28 cellular contexts compared by ENCODE assay signal in the genomic region with DNA sequence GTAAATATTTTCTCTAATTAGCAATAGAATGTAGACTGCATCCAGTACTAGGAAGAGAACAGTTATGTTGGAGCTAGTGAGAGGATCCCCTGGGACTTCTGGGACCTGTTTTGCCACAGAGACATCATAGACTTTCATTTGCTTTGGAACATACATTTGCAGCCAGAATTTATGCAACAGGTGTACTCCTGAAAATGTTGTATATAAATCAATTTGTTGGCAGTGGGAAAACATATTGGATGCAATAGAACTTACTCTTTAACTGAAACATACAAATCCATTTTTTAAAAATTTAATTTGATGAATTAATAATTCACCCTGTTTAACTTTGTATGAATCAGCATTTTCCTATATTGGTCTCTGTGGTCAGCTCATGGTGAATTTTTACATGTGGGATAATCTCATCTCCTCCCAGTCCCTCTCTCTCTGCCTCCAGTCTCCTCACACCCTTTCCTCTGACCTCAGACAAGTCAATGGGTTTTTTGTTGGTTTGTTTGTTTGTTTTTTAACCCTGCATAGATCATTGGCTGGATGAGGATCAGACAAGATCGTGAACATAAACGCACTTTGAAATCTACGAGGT.
DNase-seq lines count a peak whose midpoint lies in the region; ATAC-seq, FAIRE-seq and TF ChIP-seq lines count a peak whose summit lies in the region.
"Had no signal": no experiment of that assay in that cellular context is flagged by ENCODE, and none has a peak within 500 bp of the region (broad histone marks: within the 10 kb centered on the region; RNA-seq: fewer than 3 reads in every experiment).

No MANE protein-coding gene starts in this region.

- intact Hi-C loops in PC-3 (cut with micrococcal nuclease) = no loop called here

- no peak overlapping the region for H2AFZ ChIP-seq in PC-3 (ENCODE audit: low read length)

- peaks cover 46% of the 10 kb centered on the region for H3K4me1 ChIP-seq in BLaER1
- H3K4me1 ChIP-seq in PC-3 (ENCODE audit: insufficient read depth, low read length) = peaks cover 32% of the 10 kb centered on the region
- peaks cover 0 to 5% (median 0%) of the 10 kb centered on the region in 4 donors for H3K4me1 ChIP-seq in Peyer's patch
- H3K4me1 ChIP-seq: colonic mucosa, lower lobe of right lung had no signal

- no peak overlapping the region for H3K9ac ChIP-seq in BLaER1
- no peak overlapping the region for H3K9ac ChIP-seq in PC-3 (ENCODE audit: low read length)
- H3K9ac ChIP-seq: SK-N-SH had no signal

- DNase-seq in GM18507 (ENCODE audit: extremely low spot score, insufficient read length, low read depth) = no peak
- DNase-seq in PC-3 = no peak
- peak; percentile 38 for DNase-seq in iris pigment epithelial cell (ENCODE audit: low read depth)
- DNase-seq in NCI-H2081 treated with DMSO at 0.1 percent for 48 hours (lab: John Stamatoyannopoulos, UW) = no peak
- no peak for DNase-seq in ureter (ENCODE audit: low spot score)
- no peak for DNase-seq in Peyer's patch
- DNase-seq in HEK293T (ENCODE audit: extremely low spot score) = no peak
- DNase-seq: activated naive CD4-positive, alpha-beta T cell treated with anti-CD3 and anti-CD28 coated beads, Interleukin-2, amount 50 U/mL, for 16 hours; aorta; colonic mucosa; DMS79; effector CD4-positive, alpha-beta T cell; GDM1; kidney glomerular epithelial cell; lower lobe of right lung; midbrain; naive thymus-derived CD4-positive, alpha-beta T cell; NCI-H2029; NCI-H69; occipital lobe; SK-N-SH; stimulated activated naive CD4-positive, alpha-beta T cell; T-helper 17 cell; upper lobe of right lung had no signal

- peaks cover 3% of the 10 kb centered on the region; the same call in 1 of the 2 replicates for H3K9me3 ChIP-seq in BLaER1
- H3K9me3 ChIP-seq in PC-3 (ENCODE audit: low read length) = no peaks in the 10 kb centered on the region
- H3K9me3 ChIP-seq in Peyer's patch = no peaks in the 10 kb centered on the region
- H3K9me3 ChIP-seq: colonic mucosa, gastroesophageal sphincter, HAP-1, lower lobe of right lung, SK-N-SH, upper lobe of right lung had no signal

- no TSS peak for BruUV-seq in PC-3 (replicated peaks; lab: Mats Ljungman, UMichigan)

- H3K27me3 ChIP-seq in BLaER1 (no peaks in the 10 kb centered on the region), PC-3 (ENCODE audit: low read length) (no peaks in the 10 kb centered on the region), Peyer's patch (no peaks in the 10 kb centered on the region)
- H3K27me3 ChIP-seq: colonic mucosa, gastroesophageal sphincter, MG63, upper lobe of right lung had no signal

- no peak overlapping the region for H3K4me3 ChIP-seq in BLaER1
- no peak overlapping the region for H3K4me3 ChIP-seq in PC-3 (ENCODE audit: low read length)
- H3K4me3 ChIP-seq in Peyer's patch = no peak overlapping the region
- H3K4me3 ChIP-seq: colonic mucosa, gastroesophageal sphincter, HAP-1, lower lobe of right lung, MG63, upper lobe of right lung had no signal

- H4K20me1 ChIP-seq in BLaER1 (no peaks in the 10 kb centered on the region), PC-3 (ENCODE audit: low read length) (no peaks in the 10 kb centered on the region)

- TF ChIP-seq CTCF in PC-3 (conservative IDR thresholded peaks at IDR 0.05; ENCODE audit: low read depth, low read length) = no peak
- TF ChIP-seq CTCF in Peyer's patch (IDR thresholded peaks at IDR 0.05) = no peak

- H3K4me2 ChIP-seq in BLaER1 (0 out of 2 replicates have a peak overlapping the region, but pooled peaks have one; percentile 15), PC-3 (ENCODE audit: low read length) (peak overlapping the region; percentile 52)
- H3K4me2 ChIP-seq: SK-N-SH had no signal

- H3K36me3 ChIP-seq in BLaER1 (no peaks in the 10 kb centered on the region), PC-3 (ENCODE audit: low read depth, low read length) (no peaks in the 10 kb centered on the region), Peyer's patch (no peaks in the 10 kb centered on the region)
- H3K36me3 ChIP-seq: colonic mucosa, gastroesophageal sphincter, HAP-1, lower lobe of right lung, MG63, upper lobe of right lung had no signal

- POLR2A ChIA-PET in PC-3 (lab: Charles Lee; ENCODE audit: unreplicated experiment) = no interaction called here
- POLR2A ChIA-PET in HEK293T (lab: Yijun Ruan, JAX) = no interaction called here

- no peaks in the 10 kb centered on the region for H3K9me2 ChIP-seq in PC-3 (replicated peaks; ENCODE audit: low read length)
- H3K9me2 ChIP-seq: SK-N-SH had no signal

- H3F3A ChIP-seq in PC-3 (ENCODE audit: low read length, unreplicated experiment) = no peaks in the 10 kb centered on the region

- TF ChIP-seq POLR2A in Peyer's patch (IDR thresholded peaks at IDR 0.05) = no peak

- peak; percentile 47 for FAIRE-seq in GM18507 (lab: Jason Lieb, UNC)

- CTCF ChIA-PET in PC-3 (lab: Charles Lee) = no interaction called here
- CTCF ChIA-PET in HEK293T (lab: Yijun Ruan, JAX) = no interaction called here

- no peaks in the 10 kb centered on the region for H3K79me2 ChIP-seq in PC-3 (ENCODE audit: low read length)

- H3K27ac ChIP-seq in BLaER1 = no peak overlapping the region
- peak overlapping the region; percentile 41; the same call in 1 of the 2 replicates for H3K27ac ChIP-seq in PC-3 (ENCODE audit: low read length)
- no peak overlapping the region for H3K27ac ChIP-seq in Peyer's patch
- H3K27ac ChIP-seq: colonic mucosa, gastroesophageal sphincter, lower lobe of right lung, upper lobe of right lung had no signal

- no peak; the same call in 1 of the 2 replicates for ATAC-seq in PC-3
- ATAC-seq: gastroesophageal sphincter; lower lobe of right lung; naive thymus-derived CD4-positive, alpha-beta T cell; T-helper 17 cell; upper lobe of right lung had no signal

TF ChIP-seq in HEK293T, 16 proteins besides CTCF, POLR2A, EP300 and RAD21:
- no peak for TF ChIP-seq ZNF384 (IDR thresholded peaks at IDR 0.05)
- TF ChIP-seq ARNT (IDR thresholded peaks at IDR 0.05) = no peak
- no peak for TF ChIP-seq HDGF (IDR thresholded peaks at IDR 0.05; ENCODE audit: borderline replicate concordance)
- no peak for TF ChIP-seq BHLHE40 (IDR thresholded peaks at IDR 0.05; ENCODE audit: borderline replicate concordance)
- no peak for TF ChIP-seq SP1 (IDR thresholded peaks at IDR 0.05)
- no peak for TF ChIP-seq NFRKB (IDR thresholded peaks at IDR 0.05)
- TF ChIP-seq ELF4 (IDR thresholded peaks at IDR 0.05) = no peak
- no peak for TF ChIP-seq L3MBTL2 (conservative IDR thresholded peaks at IDR 0.05)
- TF ChIP-seq FOXM1 (IDR thresholded peaks at IDR 0.05; ENCODE audit: borderline replicate concordance) = no peak
- no peak for TF ChIP-seq SUZ12 (IDR thresholded peaks at IDR 0.05)
